Comparison of ENCODE assay signal across 14 cellular contexts in genomic region chr6:50062051-50062450, GRCh38. TPM values are rescaled to one million over a fixed set of nuclear protein-coding genes. Genes with fewer than 3 reads are reported as not detected.
A peak's percentile ranks its signal among the peaks of the same experiment; 100 is the strongest.
DNase-seq lines count a peak whose midpoint lies in the region; ATAC-seq and TF ChIP-seq lines count a peak whose summit lies in the region.
"Had no signal": no experiment of that assay in that cellular context is flagged by ENCODE, and none has a peak within 500 bp of the region (broad histone marks: within the 10 kb centered on the region; RNA-seq: fewer than 3 reads in every experiment).

No MANE protein-coding gene starts in this region.

- CTCF ChIA-PET in Caco-2 (lab: Charles Lee) = no interaction called here

- H4K20me1 ChIP-seq in hepatocyte (ENCODE audit: insufficient read depth, poor library complexity, severe bottlenecking) = no peaks in the 10 kb centered on the region

- 0% methylated on average over 2 of the region's 2 CpGs for WGBS in hepatocyte (ENCODE audit: low lambda C conversion rate, missing lambda C conversion rate)

- intact Hi-C loops in Caco-2 (cut with micrococcal nuclease; ENCODE audit: unreplicated experiment) = no loop called here

- no peaks in the 10 kb centered on the region for H3K9me3 Mint-ChIP-seq in Caco-2 (ENCODE audit: unreplicated experiment)

- H3K27me3 ChIP-seq in Caco-2 (replicated peaks; ENCODE audit: control insufficient read depth, insufficient read depth, low read length) (no peaks in the 10 kb centered on the region), hepatocyte (no peaks in the 10 kb centered on the region)
- H3K27me3 ChIP-seq: esophagus muscularis mucosa, SJSA1 had no signal

- H3K27ac ChIP-seq in hepatocyte = no peak overlapping the region
- H3K27ac ChIP-seq: esophagus muscularis mucosa, SJSA1 had no signal

- no peaks in the 10 kb centered on the region for H3K79me2 ChIP-seq in hepatocyte

- H3K27ac Mint-ChIP-seq in Caco-2 (ENCODE audit: unreplicated experiment) = no peak overlapping the region

- H3K9me3 ChIP-seq in Caco-2 (no peaks in the 10 kb centered on the region), hepatocyte (ENCODE audit: low read depth) (no peaks in the 10 kb centered on the region)
- H3K9me3 ChIP-seq: esophagus muscularis mucosa, SJSA1 had no signal

- H3K36me3 Mint-ChIP-seq in Caco-2 (ENCODE audit: insufficient read depth, unreplicated experiment) = no peaks in the 10 kb centered on the region

- peak; percentile 60 for ATAC-seq in GM19395 (IDR thresholded peaks at IDR 0.05; ENCODE audit: unreplicated experiment)
- no peak for ATAC-seq in activated CD4-positive, CD25-positive, alpha-beta regulatory T cell treated with anti-CD3 and anti-CD28 coated beads, Interleukin-2, amount 50 U/mL, for 24 hours
- ATAC-seq: left ventricle myocardium superior had no signal

- TF ChIP-seq CTCF in Caco-2 (IDR thresholded peaks at IDR 0.05; ENCODE audit: insufficient read depth in 1 of 2, low read depth in 1 of 2, low read length in 1 of 2, severe bottlenecking in 1 of 2, unreplicated experiment in 1 of 2) = peak; percentile 34 to 48
- peak; percentile 26 for TF ChIP-seq CTCF in hepatocyte (IDR thresholded peaks at IDR 0.05; ENCODE audit: poor library complexity)

- DNase-seq in Caco-2 (no peak), NAMALWA (ENCODE audit: low spot score) (peak; percentile 41), hepatocyte (ENCODE audit: low spot score) (no peak), germinal center (ENCODE audit: low spot score) (no peak), NCI-H146 treated with DMSO at 0.1 percent for 48 hours (lab: John Stamatoyannopoulos, UW; ENCODE audit: unreplicated experiment) (no peak), NCI-H510A (lab: John Stamatoyannopoulos, UW) (no peak)
- DNase-seq: left ventricle myocardium superior, NCI-H1436, small intestine had no signal

- H3K4me3 ChIP-seq in Caco-2 (ENCODE audit: low read depth, low read length) (no peak overlapping the region), hepatocyte (no peak overlapping the region)
- H3K4me3 ChIP-seq: esophagus muscularis mucosa, SJSA1 had no signal

- no peaks in the 10 kb centered on the region for H3K4me1 Mint-ChIP-seq in Caco-2 (ENCODE audit: low read depth, unreplicated experiment)

- BruUV-seq in Caco-2 (replicated peaks; lab: Mats Ljungman, UMichigan) = no TSS peak

- H3K4me2 ChIP-seq in hepatocyte = no peak overlapping the region

- no peak overlapping the region for H3K4me3 Mint-ChIP-seq in Caco-2 (ENCODE audit: unreplicated experiment)

- POLR2A ChIA-PET in Caco-2 (lab: Charles Lee) = no interaction called here

- H3K27me3 Mint-ChIP-seq in Caco-2 (ENCODE audit: insufficient read depth, unreplicated experiment) = peaks cover 7% of the 10 kb centered on the region

- H2AFZ ChIP-seq in hepatocyte = no peak overlapping the region

- H3K9me2 ChIP-seq in hepatocyte (replicated peaks; ENCODE audit: insufficient read depth) = no peaks in the 10 kb centered on the region

- no peaks in the 10 kb centered on the region for H3K4me1 ChIP-seq in Caco-2
- no peaks in the 10 kb centered on the region for H3K4me1 ChIP-seq in hepatocyte (ENCODE audit: insufficient read depth)
- H3K4me1 ChIP-seq: esophagus muscularis mucosa, SJSA1 had no signal

- H3K36me3 ChIP-seq in Caco-2 (ENCODE audit: control insufficient read depth, insufficient read depth, low read length) (no peaks in the 10 kb centered on the region), hepatocyte (replicated peaks; ENCODE audit: insufficient read depth, low read depth) (no peaks in the 10 kb centered on the region)
- H3K36me3 ChIP-seq: esophagus muscularis mucosa, SJSA1 had no signal

RNA-seq across cellular contexts. Expression of gene DEFB112, which starts 12.3 kb away (rescaled TPM):
- total RNA-seq in Caco-2 (2022) (not detected in 2 replicates), hepatocyte (not detected in 2 replicates)
- polyA plus RNA-seq in hepatocyte = not detected in 2 replicates
- total RNA-seq: astrocyte, esophagus muscularis mucosa, left ventricle myocardium superior, SJSA1 had no signal
- polyA plus RNA-seq: small intestine had no signal

RNA-seq across cellular contexts. Expression of gene DEFB110, which starts 40.3 kb away (rescaled TPM):
- total RNA-seq in Caco-2 (2022) (not detected in 2 replicates), hepatocyte (not detected in 2 replicates)
- not detected in 2 replicates for polyA plus RNA-seq in hepatocyte
- total RNA-seq: astrocyte, esophagus muscularis mucosa, left ventricle myocardium superior, SJSA1 had no signal
- polyA plus RNA-seq: small intestine had no signal
